ENCODE assay signal across 1 cellular context in the genomic region with DNA sequence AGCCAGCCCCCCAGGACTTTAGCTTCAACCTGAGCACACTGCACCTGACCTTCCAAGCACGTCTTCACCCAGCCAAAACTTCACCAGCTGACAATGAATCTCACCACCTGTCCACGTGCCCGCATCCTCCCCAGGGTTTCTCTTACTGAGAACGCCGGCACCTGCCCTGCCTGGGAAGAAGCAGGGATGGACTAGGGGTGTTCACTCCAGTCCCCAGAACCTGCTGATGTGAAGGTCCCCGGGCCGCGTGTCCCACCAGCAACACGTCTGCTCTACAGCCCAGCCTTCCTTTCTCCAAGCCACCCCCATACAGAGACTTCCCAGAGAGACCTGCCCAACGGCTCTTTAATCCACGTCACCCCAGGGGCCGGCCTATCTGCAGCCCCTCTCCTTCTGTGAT.
TF ChIP-seq lines count a peak whose summit lies in the region.

No MANE protein-coding gene starts in this region.

TF ChIP-seq in GM12878, 131 proteins besides CTCF, POLR2A, EP300 and RAD21:
- TF ChIP-seq, protein P1, sequence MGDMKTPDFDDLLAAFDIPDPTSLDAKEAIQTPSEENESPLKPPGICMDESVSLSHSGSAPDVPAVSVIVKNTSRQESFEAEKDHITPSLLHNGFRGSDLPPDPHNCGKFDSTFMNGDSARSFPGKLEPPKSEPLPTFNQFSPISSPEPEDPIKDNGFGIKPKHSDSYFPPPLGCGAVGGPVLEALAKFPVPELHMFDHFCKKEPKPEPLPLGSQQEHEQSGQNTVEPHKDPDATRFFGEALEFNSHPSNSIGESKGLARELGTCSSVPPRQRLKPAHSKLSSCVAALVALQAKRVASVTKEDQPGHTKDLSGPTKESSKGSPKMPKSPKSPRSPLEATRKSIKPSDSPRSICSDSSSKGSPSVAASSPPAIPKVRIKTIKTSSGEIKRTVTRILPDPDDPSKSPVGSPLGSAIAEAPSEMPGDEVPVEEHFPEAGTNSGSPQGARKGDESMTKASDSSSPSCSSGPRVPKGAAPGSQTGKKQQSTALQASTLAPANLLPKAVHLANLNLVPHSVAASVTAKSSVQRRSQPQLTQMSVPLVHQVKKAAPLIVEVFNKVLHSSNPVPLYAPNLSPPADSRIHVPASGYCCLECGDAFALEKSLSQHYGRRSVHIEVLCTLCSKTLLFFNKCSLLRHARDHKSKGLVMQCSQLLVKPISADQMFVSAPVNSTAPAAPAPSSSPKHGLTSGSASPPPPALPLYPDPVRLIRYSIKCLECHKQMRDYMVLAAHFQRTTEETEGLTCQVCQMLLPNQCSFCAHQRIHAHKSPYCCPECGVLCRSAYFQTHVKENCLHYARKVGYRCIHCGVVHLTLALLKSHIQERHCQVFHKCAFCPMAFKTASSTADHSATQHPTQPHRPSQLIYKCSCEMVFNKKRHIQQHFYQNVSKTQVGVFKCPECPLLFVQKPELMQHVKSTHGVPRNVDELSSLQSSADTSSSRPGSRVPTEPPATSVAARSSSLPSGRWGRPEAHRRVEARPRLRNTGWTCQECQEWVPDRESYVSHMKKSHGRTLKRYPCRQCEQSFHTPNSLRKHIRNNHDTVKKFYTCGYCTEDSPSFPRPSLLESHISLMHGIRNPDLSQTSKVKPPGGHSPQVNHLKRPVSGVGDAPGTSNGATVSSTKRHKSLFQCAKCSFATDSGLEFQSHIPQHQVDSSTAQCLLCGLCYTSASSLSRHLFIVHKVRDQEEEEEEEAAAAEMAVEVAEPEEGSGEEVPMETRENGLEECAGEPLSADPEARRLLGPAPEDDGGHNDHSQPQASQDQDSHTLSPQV (IDR thresholded peaks at IDR 0.05), result no peak
- TF ChIP-seq NRF1 (conservative IDR thresholded peaks at IDR 0.05; ENCODE audit: low read depth, low read length), result no peak
- no peak for TF ChIP-seq IKZF1 (conservative IDR thresholded peaks at IDR 0.05)
- no peak for TF ChIP-seq FOXK2 (IDR thresholded peaks at IDR 0.05)
- no peak for TF ChIP-seq SUZ12 (IDR thresholded peaks at IDR 0.05; ENCODE audit: unreplicated experiment)
- TF ChIP-seq POLR2AphosphoS2 (IDR thresholded peaks at IDR 0.05; ENCODE audit: low read depth, low read length), result no peak
- TF ChIP-seq JUNB (IDR thresholded peaks at IDR 0.05), result no peak
- TF ChIP-seq, protein P2, sequence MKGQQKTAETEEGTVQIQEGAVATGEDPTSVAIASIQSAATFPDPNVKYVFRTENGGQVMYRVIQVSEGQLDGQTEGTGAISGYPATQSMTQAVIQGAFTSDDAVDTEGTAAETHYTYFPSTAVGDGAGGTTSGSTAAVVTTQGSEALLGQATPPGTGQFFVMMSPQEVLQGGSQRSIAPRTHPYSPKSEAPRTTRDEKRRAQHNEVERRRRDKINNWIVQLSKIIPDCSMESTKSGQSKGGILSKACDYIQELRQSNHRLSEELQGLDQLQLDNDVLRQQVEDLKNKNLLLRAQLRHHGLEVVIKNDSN (IDR thresholded peaks at IDR 0.05; ENCODE audit: borderline replicate concordance, extremely low read length, insufficient read depth, low read depth, low read length), result peak; percentile 17
